ENCODE assay signal across 8 cellular contexts in the genomic region with DNA sequence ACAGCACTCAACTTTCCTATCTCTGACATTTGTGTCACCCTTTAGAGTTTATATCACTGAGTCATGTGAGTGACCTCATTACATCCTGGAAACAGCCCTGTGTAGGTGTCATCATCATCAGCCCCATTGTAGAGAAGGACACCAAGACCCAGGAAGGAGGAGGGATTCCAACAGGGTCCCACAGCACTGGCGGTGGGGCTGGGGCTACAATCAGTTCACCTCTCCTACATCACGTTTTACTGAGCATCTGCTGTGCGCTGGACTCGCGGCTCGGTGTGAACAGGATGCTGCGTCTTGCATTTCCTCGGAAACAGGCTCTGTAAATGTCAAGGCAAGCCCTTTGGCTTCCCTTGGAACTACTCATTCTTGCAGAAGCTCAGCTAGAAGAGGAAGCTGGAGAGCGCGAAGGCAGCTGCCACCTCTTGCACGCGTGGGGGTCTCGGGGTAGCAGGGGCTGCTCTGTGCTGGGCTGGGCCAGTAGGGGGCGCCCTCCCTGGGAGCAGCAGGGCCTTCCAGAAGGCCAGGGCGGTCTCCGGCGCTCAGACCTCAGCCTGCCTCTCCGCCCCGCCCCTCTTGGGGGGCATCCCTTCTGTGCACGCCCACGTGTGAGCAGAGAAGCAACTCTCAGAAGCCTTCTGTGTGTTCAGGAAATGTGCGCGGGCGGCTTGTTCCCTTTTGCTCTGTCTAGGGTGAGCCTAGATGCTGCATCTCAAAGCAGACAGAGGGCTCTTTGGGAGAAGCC. TPM values are rescaled to one million over a fixed set of nuclear protein-coding genes. Genes with fewer than 3 reads are reported as not detected.
DNase-seq lines count a peak whose midpoint lies in the region; ATAC-seq and TF ChIP-seq lines count a peak whose summit lies in the region.

No MANE protein-coding gene starts in this region.

- H3K4me1 Mint-ChIP-seq in progenitor cell of endocrine pancreas (ENCODE audit: low read depth): peaks cover 10% of the 10 kb centered on the region

- no peaks in the 10 kb centered on the region for H3K36me3 Mint-ChIP-seq in progenitor cell of endocrine pancreas (ENCODE audit: insufficient read depth)

- TF ChIP-seq CTCF in choroid plexus epithelial cell (conservative IDR thresholded peaks at IDR 0.05; ENCODE audit: low read depth, low read length): peak; percentile 46
- peak; percentile 43 for TF ChIP-seq CTCF in progenitor cell of endocrine pancreas (IDR thresholded peaks at IDR 0.05; ENCODE audit: unreplicated experiment)

- DNase-seq in AG08395 (ENCODE audit: low spot score) (peak; percentile 14), GM19240 (ENCODE audit: insufficient read length, low spot score) (peak; percentile 48), choroid plexus epithelial cell (ENCODE audit: low read depth) (no peak), progenitor cell of endocrine pancreas (ENCODE audit: low spot score, unreplicated experiment) (no peak), SIG-M5 treated with dmso at 0.1 percent for 504 hours (lab: John Stamatoyannopoulos, UW; ENCODE audit: unreplicated experiment) (no peak), pons (ENCODE audit: low spot score) (no peak)
- peak; percentile 22 for DNase-seq in activated CD4-positive, CD25-positive, alpha-beta regulatory T cell treated with anti-CD3 and anti-CD28 coated beads, Interleukin-2, amount 50 U/mL, for 16 hours (ENCODE audit: low read depth, low spot score)

- H3K27ac Mint-ChIP-seq in progenitor cell of endocrine pancreas: no peak overlapping the region

- H3K27me3 Mint-ChIP-seq in progenitor cell of endocrine pancreas: peaks cover 5% of the 10 kb centered on the region

- no peak overlapping the region for H3K4me3 Mint-ChIP-seq in progenitor cell of endocrine pancreas (ENCODE audit: low read depth)

- peak; percentile 84 for ATAC-seq in HG03378 (IDR thresholded peaks at IDR 0.05; ENCODE audit: unreplicated experiment)

- H3K4me3 ChIP-seq in choroid plexus epithelial cell (ENCODE audit: low read depth, low read length): no peak overlapping the region

- H3K9me3 Mint-ChIP-seq in progenitor cell of endocrine pancreas (ENCODE audit: low read depth): no peaks in the 10 kb centered on the region

RNA-seq across cellular contexts. Expression of a gene that starts 29.0 kb away (rescaled TPM):
- not detected in 2 replicates for total RNA-seq in progenitor cell of endocrine pancreas

Comparison
In these comparisons a context has a peak if more than half of its experiments do, and no peak if none do; other contexts are left out.
1. DNase-seq: peak in AG08395 (single experiment), GM19240 (single experiment) and activated CD4-positive, CD25-positive, alpha-beta regulatory T cell treated with anti-CD3 and anti-CD28 coated beads, Interleukin-2, amount 50 U/mL, for 16 hours (single experiment); none in choroid plexus epithelial cell (single experiment), progenitor cell of endocrine pancreas (single experiment), SIG-M5 treated with dmso at 0.1 percent for 504 hours (single experiment) and pons (single experiment).